Comparison of ENCODE assay signal across 23 cellular contexts in the genomic region with DNA sequence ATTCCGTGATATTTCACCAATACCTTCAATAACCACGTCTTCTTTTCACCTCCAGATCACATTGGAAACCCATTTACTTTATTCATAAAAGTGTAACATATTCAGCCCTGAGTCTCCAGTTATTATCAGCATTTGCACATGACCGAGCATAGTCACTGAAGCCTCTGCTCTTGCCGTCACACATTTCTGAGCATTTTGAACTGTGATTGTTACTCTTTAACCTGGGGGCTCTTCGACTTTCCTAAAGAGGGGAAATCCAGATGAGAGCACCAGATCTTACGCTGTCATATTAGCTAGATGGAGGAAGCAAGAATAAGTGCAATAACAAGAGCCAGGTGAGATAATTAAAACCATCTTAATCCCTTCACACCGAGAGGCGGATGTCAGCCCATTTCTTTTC.
DNase-seq lines count a peak whose midpoint lies in the region; ATAC-seq and TF ChIP-seq lines count a peak whose summit lies in the region.
"Had no signal": no experiment of that assay in that cellular context is flagged by ENCODE, and none has a peak within 500 bp of the region (broad histone marks: within the 10 kb centered on the region; RNA-seq: fewer than 3 reads in every experiment).

No MANE protein-coding gene starts in this region.

- peak overlapping the region; percentile 74; the same call in 1 of the 2 replicates for H3K27ac ChIP-seq in VCaP
- H3K27ac ChIP-seq: BLaER1 treated with 17β-estradiol and CSF1 and Interleukin-3, amounts not matched to agents 10 nM and 100 nM had no signal

- DNase-seq in kidney epithelial cell (ENCODE audit: low read depth) (peak; percentile 16), renal cortical epithelial cell (ENCODE audit: low read depth) (peak; percentile 59), mesenteric fat pad (ENCODE audit: low spot score) (no peak), NAMALWA (ENCODE audit: low spot score) (no peak), AG20443 (ENCODE audit: low spot score) (no peak)
- DNase-seq: AML-193; CD4-positive, alpha-beta T cell; DMS53; H9; NCI-H1092 treated with DMSO at 0.1 percent for 48 hours; NCI-H1436; NCI-H187; NCI-H2081 treated with DMSO at 0.1 percent for 48 hours; NCI-H2171; NCI-H345; NCI-H510A treated with DMSO at 0.1 percent for 48 hours; NCI-H748 treated with DMSO at 0.1 percent for 48 hours; SK-N-SH; SW 1271 had no signal

- no peak overlapping the region for H3K4me3 ChIP-seq in kidney epithelial cell (ENCODE audit: low read depth, low read length)
- H3K4me3 ChIP-seq: BLaER1 treated with 17β-estradiol and CSF1 and Interleukin-3, amounts not matched to agents 10 nM and 100 nM had no signal

- H3K36me3 ChIP-seq in kidney epithelial cell (ENCODE audit: control insufficient read depth, insufficient read depth, low read length) = no peaks in the 10 kb centered on the region
- H3K36me3 ChIP-seq: BLaER1 treated with 17β-estradiol and CSF1 and Interleukin-3, amounts not matched to agents 10 nM and 100 nM had no signal

- TF ChIP-seq CTCF in VCaP (conservative IDR thresholded peaks at IDR 0.05) = no peak
- no peak for TF ChIP-seq CTCF in kidney epithelial cell (IDR thresholded peaks at IDR 0.05; ENCODE audit: insufficient read depth, low read length, poor library complexity, severe bottlenecking)

- ATAC-seq in GM18907 (IDR thresholded peaks at IDR 0.05; ENCODE audit: unreplicated experiment) (peak; percentile 76), HG02981 (IDR thresholded peaks at IDR 0.05; ENCODE audit: unreplicated experiment) (no peak)

- H3K27me3 ChIP-seq in kidney epithelial cell (ENCODE audit: control insufficient read depth, insufficient read depth, low read length) = no peaks in the 10 kb centered on the region
- H3K27me3 ChIP-seq: BLaER1 treated with 17β-estradiol and CSF1 and Interleukin-3, amounts not matched to agents 10 nM and 100 nM had no signal

Comparison
In these comparisons a context has a peak if more than half of its experiments do, and no peak if none do; other contexts are left out.
1. DNase-seq: peak in kidney epithelial cell (single experiment) and renal cortical epithelial cell (single experiment); none in mesenteric fat pad (single experiment), NAMALWA (single experiment) and AG20443 (single experiment).